2 cellular contexts compared by ENCODE assay signal in genomic region chr1:156670791-156671190, GRCh38.
A peak's percentile ranks its signal among the peaks of the same experiment; 100 is the strongest.
TF ChIP-seq lines count a peak whose summit lies in the region.

No MANE protein-coding gene starts in this region.

TF ChIP-seq in HEK293, 187 proteins besides CTCF, POLR2A, EP300 and RAD21:
- TF ChIP-seq ZNF514 (tag by site-specific recombination; IDR thresholded peaks at IDR 0.05): no peak
- TF ChIP-seq ZNF16 (tag by site-specific recombination; IDR thresholded peaks at IDR 0.05; ENCODE audit: low read depth): no peak
- no peak for TF ChIP-seq ZBTB20 (tag by site-specific recombination; IDR thresholded peaks at IDR 0.05)
- TF ChIP-seq ZFP3 (tag by site-specific recombination; IDR thresholded peaks at IDR 0.05; ENCODE audit: low read depth): no peak
- no peak for TF ChIP-seq HOXD13 (CRISPR knock-in tag; IDR thresholded peaks at IDR 0.05; ENCODE audit: borderline replicate concordance)
- no peak for TF ChIP-seq OVOL3 (tag by site-specific recombination; IDR thresholded peaks at IDR 0.05)
- TF ChIP-seq ZFP69B (tag by site-specific recombination; IDR thresholded peaks at IDR 0.05): no peak
- TF ChIP-seq SCRT2 (tag by site-specific recombination; IDR thresholded peaks at IDR 0.05): peak; percentile 34; the same call in 1 of the 2 replicates
- no peak for TF ChIP-seq ZNF157 (tag by site-specific recombination; IDR thresholded peaks at IDR 0.05)
- no peak for TF ChIP-seq ZNF571 (tag by site-specific recombination; IDR thresholded peaks at IDR 0.05)
- no peak for TF ChIP-seq BCL11A (tag by site-specific recombination; IDR thresholded peaks at IDR 0.05; ENCODE audit: low read depth)
- TF ChIP-seq SP7 (tag by site-specific recombination; IDR thresholded peaks at IDR 0.05): no peak
- no peak for TF ChIP-seq BCL11B (tag by site-specific recombination; IDR thresholded peaks at IDR 0.05; ENCODE audit: low read depth)
- TF ChIP-seq GLIS2 (tag by site-specific recombination; IDR thresholded peaks at IDR 0.05): no peak
- no peak for TF ChIP-seq ZNF521 (tag by site-specific recombination; IDR thresholded peaks at IDR 0.05)
- no peak for TF ChIP-seq ZBTB7A (tag by site-specific recombination; IDR thresholded peaks at IDR 0.05; ENCODE audit: low read depth)
- TF ChIP-seq ZIC2 (tag by site-specific recombination; IDR thresholded peaks at IDR 0.05): peak; percentile 53; the same call in 1 of the 2 replicates
TF ChIP-seq in HEK293: peak in this region for 2.

TF ChIP-seq in GM12891, 5 proteins besides CTCF, POLR2A, EP300 and RAD21:
- TF ChIP-seq POLR2AphosphoS5 (IDR thresholded peaks at IDR 0.05; ENCODE audit: low read depth, low read length): no peak
- TF ChIP-seq TAF1 (IDR thresholded peaks at IDR 0.05; ENCODE audit: low read depth, low read length): no peak
- TF ChIP-seq SPI1 (IDR thresholded peaks at IDR 0.05; ENCODE audit: low read depth, low read length): no peak
- TF ChIP-seq POU2F2 (IDR thresholded peaks at IDR 0.05; ENCODE audit: low read depth, low read length): no peak
